In genomic region chr13:45119469-45119989, GRCh38 we compare ENCODE assay signal across 8 cellular contexts. TPM values are rescaled to one million over a fixed set of nuclear protein-coding genes. Genes with fewer than 3 reads are reported as not detected.
DNase-seq lines count a peak whose midpoint lies in the region; ATAC-seq and TF ChIP-seq lines count a peak whose summit lies in the region.

No MANE protein-coding gene starts in this region.

- H3K4me3 Mint-ChIP-seq in naive thymus-derived CD8-positive, alpha-beta T cell: no peak overlapping the region

- H3K4me1 ChIP-seq in BE2C: 0 out of 2 replicates have a peak, but pooled peaks cover 4% of the 10 kb centered on the region
- peaks cover 9% of the 10 kb centered on the region for H3K4me1 ChIP-seq in endocrine pancreas (ENCODE audit: control insufficient read depth, insufficient read depth, low read length)
- peaks cover 11 to 14% of the 10 kb centered on the region in 2 donors for H3K4me1 ChIP-seq in thoracic aorta (ENCODE audit: control insufficient read depth in 1 of 2, low read depth in 2 of 2)

- no peak for TF ChIP-seq CTCF in BE2C (IDR thresholded peaks at IDR 0.05; ENCODE audit: low read depth, low read length)
- no peak for TF ChIP-seq CTCF in GM20000 (IDR thresholded peaks at IDR 0.05; ENCODE audit: extremely low read depth, missing control alignments)
- no peak for TF ChIP-seq CTCF in thoracic aorta (IDR thresholded peaks at IDR 0.05)

- H3K27me3 Mint-ChIP-seq in naive thymus-derived CD8-positive, alpha-beta T cell: no peaks in the 10 kb centered on the region

- POLR2A ChIA-PET in naive thymus-derived CD8-positive, alpha-beta T cell (lab: Charles Lee): interaction anchor here (1.0 to 1.9 kb wide), 2 partner anchors 298 to 346 kb away, joined by 3 to 5 read pairs; partner anchors contain the start of gene COG3

- H3K4me3 ChIP-seq in BE2C (ENCODE audit: low read depth, low read length): peak overlapping the region; percentile 93
- peak overlapping the region; percentile 93 for H3K4me3 ChIP-seq in endocrine pancreas (ENCODE audit: control insufficient read depth, insufficient read depth, low read length)
- peak overlapping the region; percentile 91 for H3K4me3 ChIP-seq in thoracic aorta

- H3K27ac ChIP-seq in thoracic aorta: peak overlapping the region; percentile 65 to 68

- H3K9ac ChIP-seq in endocrine pancreas (ENCODE audit: control insufficient read depth, insufficient read depth, low read length): peak overlapping the region; percentile 70

- no peaks in the 10 kb centered on the region for H3K36me3 ChIP-seq in BE2C
- H3K36me3 ChIP-seq in endocrine pancreas (ENCODE audit: control insufficient read depth, insufficient read depth, low read length): no peaks in the 10 kb centered on the region
- no peaks in the 10 kb centered on the region for H3K36me3 ChIP-seq in thoracic aorta

- H3K4me1 Mint-ChIP-seq in naive thymus-derived CD8-positive, alpha-beta T cell: peaks cover 6 to 22% (median 15%) of the 10 kb centered on the region in 4 donors

- H3K36me3 Mint-ChIP-seq in naive thymus-derived CD8-positive, alpha-beta T cell: peaks cover 0 to 4% (median 0%) of the 10 kb centered on the region in 3 donors

- no peaks in the 10 kb centered on the region for H3K9me3 Mint-ChIP-seq in naive thymus-derived CD8-positive, alpha-beta T cell

- H3K27me3 ChIP-seq in BE2C: no peaks in the 10 kb centered on the region
- H3K27me3 ChIP-seq in endocrine pancreas (ENCODE audit: control insufficient read depth, insufficient read depth, low read length): no peaks in the 10 kb centered on the region
- H3K27me3 ChIP-seq in thoracic aorta (replicated peaks; ENCODE audit: insufficient read depth): no peaks in the 10 kb centered on the region

- H3K27ac Mint-ChIP-seq in naive thymus-derived CD8-positive, alpha-beta T cell: no peak overlapping the region

- DNase-seq in BE2C (no peak), GM20000 (ENCODE audit: low spot score) (peak; percentile 43), LoVo (ENCODE audit: low spot score) (peak; percentile 16), thoracic aorta (ENCODE audit: low spot score) (no peak), cortex of kidney (lab: John Stamatoyannopoulos, UW) (no peak)
- DNase-seq in activated CD4-positive, alpha-beta T cell treated with anti-CD3 and anti-CD28 coated beads, Interleukin-2, amount 50 U/mL, for 1 hour: peak; percentile 60
- peak; percentile 37 to 87 (median 81) for DNase-seq in naive thymus-derived CD8-positive, alpha-beta T cell

- ATAC-seq in naive thymus-derived CD8-positive, alpha-beta T cell: peak; percentile 87 to 90
- no peak for ATAC-seq in thoracic aorta (ENCODE audit: insufficient number of reproducible peaks, low FRiP score, low read depth)

- H3K9me3 ChIP-seq in BE2C (no peaks in the 10 kb centered on the region), endocrine pancreas (ENCODE audit: control insufficient read depth, low read length) (no peaks in the 10 kb centered on the region), thoracic aorta (no peaks in the 10 kb centered on the region)

RNA-seq across cellular contexts. Expression of gene GTF2F2, which starts 0.8 kb away (rescaled TPM):
- polyA plus RNA-seq in BE2C (2012; ENCODE audit: insufficient read depth, insufficient read length, low read depth): 15.4 TPM
- total RNA-seq in naive thymus-derived CD8-positive, alpha-beta T cell: 10 to 100 TPM; 16.2 to 17.1 TPM
- 1 to 10 TPM; 7.1 to 8.2 (median 7.5) TPM for polyA plus RNA-seq in naive thymus-derived CD8-positive, alpha-beta T cell
- 10 to 100 TPM in 1 of 2 donors, 1 to 10 TPM in 1; 7.2 to 18.4 TPM for total RNA-seq in thoracic aorta

Comparison
In these comparisons a context has a peak if more than half of its experiments do, and no peak if none do; other contexts are left out.
1. DNase-seq: peak in GM20000 (single experiment), LoVo (single experiment), activated CD4-positive, alpha-beta T cell treated with anti-CD3 and anti-CD28 coated beads, Interleukin-2, amount 50 U/mL, for 1 hour (single experiment) and naive thymus-derived CD8-positive, alpha-beta T cell (10 of 10); none in BE2C (single experiment), thoracic aorta (single experiment) and cortex of kidney (single experiment).
2. Peak in every context shown above with its lines, with median percentiles within 50 percentile points of each other: H3K4me3 ChIP-seq.